Comparison of ENCODE assay signal across 9 cellular contexts in genomic region chr16:3950343-3951193, GRCh38.
DNase-seq lines count a peak whose midpoint lies in the region; ATAC-seq, FAIRE-seq and TF ChIP-seq lines count a peak whose summit lies in the region.
"Had no signal": no experiment of that assay in that cellular context is flagged by ENCODE, and none has a peak within 500 bp of the region (broad histone marks: within the 10 kb centered on the region; RNA-seq: fewer than 3 reads in every experiment).

No MANE protein-coding gene starts in this region.

- no peaks in the 10 kb centered on the region for H3K36me3 Mint-ChIP-seq in natural killer cell treated with Interleukin-12 subunit alpha and Interleukin-12 subunit beta and Interleukin-15 and Interleukin-18, amount 100 ng/mL, for 72 hours

- DNase-seq in DMS 273 (lab: John Stamatoyannopoulos, UW; ENCODE audit: unreplicated experiment) (peak; percentile 83), RCC 7860 (ENCODE audit: low spot score) (peak; percentile 67), fibroblast of the aortic adventitia (ENCODE audit: low read depth) (peak; percentile 99), pulmonary artery endothelial cell (ENCODE audit: low read depth, low spot score) (peak; percentile 81), erythroblast (lab: John Stamatoyannopoulos, UW) (no peak), MV-4-11 (lab: John Stamatoyannopoulos, UW) (no peak)
- DNase-seq in natural killer cell treated with Interleukin-12 subunit alpha and Interleukin-12 subunit beta and Interleukin-15 and Interleukin-18, amount 100 ng/mL, for 72 hours (ENCODE audit: low spot score): no peak
- DNase-seq: caudate nucleus had no signal

- H3K27ac Mint-ChIP-seq in natural killer cell treated with Interleukin-12 subunit alpha and Interleukin-12 subunit beta and Interleukin-15 and Interleukin-18, amount 100 ng/mL, for 72 hours: no peak overlapping the region

- H3K4me3 ChIP-seq in fibroblast of the aortic adventitia (ENCODE audit: low read depth, low read length): peak overlapping the region; percentile 62

- H3K27me3 Mint-ChIP-seq in natural killer cell treated with Interleukin-12 subunit alpha and Interleukin-12 subunit beta and Interleukin-15 and Interleukin-18, amount 100 ng/mL, for 72 hours: peaks cover 5 to 7% of the 10 kb centered on the region in 2 donors

- TF ChIP-seq POLR2A in erythroblast (IDR thresholded peaks at IDR 0.05; ENCODE audit: low read length): no peak

- no peaks in the 10 kb centered on the region for H3K4me1 Mint-ChIP-seq in natural killer cell treated with Interleukin-12 subunit alpha and Interleukin-12 subunit beta and Interleukin-15 and Interleukin-18, amount 100 ng/mL, for 72 hours (ENCODE audit: low read depth in 2 of 2)

- no peak overlapping the region for H3K4me3 Mint-ChIP-seq in natural killer cell treated with Interleukin-12 subunit alpha and Interleukin-12 subunit beta and Interleukin-15 and Interleukin-18, amount 100 ng/mL, for 72 hours

- H3K9me3 Mint-ChIP-seq in natural killer cell treated with Interleukin-12 subunit alpha and Interleukin-12 subunit beta and Interleukin-15 and Interleukin-18, amount 100 ng/mL, for 72 hours: no peaks in the 10 kb centered on the region

- FAIRE-seq in RCC 7860 (lab: Jason Lieb, UNC): peak; percentile 59

- no peak for TF ChIP-seq CTCF in fibroblast of the aortic adventitia (IDR thresholded peaks at IDR 0.05; ENCODE audit: insufficient read depth, low read length)

- no peak for ATAC-seq in GM18909 (IDR thresholded peaks at IDR 0.05; ENCODE audit: poor library complexity, unreplicated experiment)
- no peak for ATAC-seq in natural killer cell treated with Interleukin-12 subunit alpha and Interleukin-12 subunit beta and Interleukin-15 and Interleukin-18, amount 100 ng/mL, for 72 hours

Comparison
In these comparisons a context has a peak if more than half of its experiments do, and no peak if none do; other contexts are left out.
1. DNase-seq: peak in DMS 273 (single experiment), RCC 7860 (single experiment), fibroblast of the aortic adventitia (single experiment) and pulmonary artery endothelial cell (single experiment); none in erythroblast (0 of 2), MV-4-11 (single experiment) and natural killer cell treated with Interleukin-12 subunit alpha and Interleukin-12 subunit beta and Interleukin-15 and Interleukin-18, amount 100 ng/mL, for 72 hours (single experiment).